2 cellular contexts compared by ENCODE assay signal in the genomic region with DNA sequence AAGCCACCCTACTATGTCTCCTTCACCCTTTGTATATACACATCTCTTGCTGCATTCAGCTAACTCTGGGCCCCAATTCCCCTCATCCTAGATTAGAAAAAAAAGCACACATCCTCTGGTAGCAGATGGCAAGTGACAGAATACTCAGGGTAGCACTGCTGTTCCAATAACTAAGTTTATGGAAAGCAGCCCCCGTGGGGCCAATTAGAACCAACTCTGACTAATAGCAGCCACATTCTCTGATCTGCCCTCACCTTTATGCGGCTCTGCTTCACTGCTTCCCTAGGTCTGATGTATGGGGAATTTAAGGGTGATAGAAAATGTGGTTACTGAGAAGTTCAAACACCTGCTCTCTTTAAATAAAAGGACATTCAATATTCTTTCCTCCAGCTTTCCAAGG.
TF ChIP-seq lines count a peak whose summit lies in the region.

No MANE protein-coding gene starts in this region.

TF ChIP-seq in GM12878, 131 proteins besides CTCF, POLR2A, EP300 and RAD21 (continued from another document and continues in another):
- TF ChIP-seq, protein P1, sequence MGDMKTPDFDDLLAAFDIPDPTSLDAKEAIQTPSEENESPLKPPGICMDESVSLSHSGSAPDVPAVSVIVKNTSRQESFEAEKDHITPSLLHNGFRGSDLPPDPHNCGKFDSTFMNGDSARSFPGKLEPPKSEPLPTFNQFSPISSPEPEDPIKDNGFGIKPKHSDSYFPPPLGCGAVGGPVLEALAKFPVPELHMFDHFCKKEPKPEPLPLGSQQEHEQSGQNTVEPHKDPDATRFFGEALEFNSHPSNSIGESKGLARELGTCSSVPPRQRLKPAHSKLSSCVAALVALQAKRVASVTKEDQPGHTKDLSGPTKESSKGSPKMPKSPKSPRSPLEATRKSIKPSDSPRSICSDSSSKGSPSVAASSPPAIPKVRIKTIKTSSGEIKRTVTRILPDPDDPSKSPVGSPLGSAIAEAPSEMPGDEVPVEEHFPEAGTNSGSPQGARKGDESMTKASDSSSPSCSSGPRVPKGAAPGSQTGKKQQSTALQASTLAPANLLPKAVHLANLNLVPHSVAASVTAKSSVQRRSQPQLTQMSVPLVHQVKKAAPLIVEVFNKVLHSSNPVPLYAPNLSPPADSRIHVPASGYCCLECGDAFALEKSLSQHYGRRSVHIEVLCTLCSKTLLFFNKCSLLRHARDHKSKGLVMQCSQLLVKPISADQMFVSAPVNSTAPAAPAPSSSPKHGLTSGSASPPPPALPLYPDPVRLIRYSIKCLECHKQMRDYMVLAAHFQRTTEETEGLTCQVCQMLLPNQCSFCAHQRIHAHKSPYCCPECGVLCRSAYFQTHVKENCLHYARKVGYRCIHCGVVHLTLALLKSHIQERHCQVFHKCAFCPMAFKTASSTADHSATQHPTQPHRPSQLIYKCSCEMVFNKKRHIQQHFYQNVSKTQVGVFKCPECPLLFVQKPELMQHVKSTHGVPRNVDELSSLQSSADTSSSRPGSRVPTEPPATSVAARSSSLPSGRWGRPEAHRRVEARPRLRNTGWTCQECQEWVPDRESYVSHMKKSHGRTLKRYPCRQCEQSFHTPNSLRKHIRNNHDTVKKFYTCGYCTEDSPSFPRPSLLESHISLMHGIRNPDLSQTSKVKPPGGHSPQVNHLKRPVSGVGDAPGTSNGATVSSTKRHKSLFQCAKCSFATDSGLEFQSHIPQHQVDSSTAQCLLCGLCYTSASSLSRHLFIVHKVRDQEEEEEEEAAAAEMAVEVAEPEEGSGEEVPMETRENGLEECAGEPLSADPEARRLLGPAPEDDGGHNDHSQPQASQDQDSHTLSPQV (IDR thresholded peaks at IDR 0.05), result no peak
- TF ChIP-seq SMARCA5 (IDR thresholded peaks at IDR 0.05) (no peak), BRCA1 (IDR thresholded peaks at IDR 0.05; ENCODE audit: low read depth, low read length) (no peak), YY1 (IDR thresholded peaks at IDR 0.05; ENCODE audit: low read depth, low read length) (no peak), HCFC1 (IDR thresholded peaks at IDR 0.05; ENCODE audit: low read length) (no peak), DPF2 (IDR thresholded peaks at IDR 0.05) (no peak), ZZZ3 (IDR thresholded peaks at IDR 0.05; ENCODE audit: control insufficient read depth, insufficient read length, low read depth) (no peak), TBL1XR1 (IDR thresholded peaks at IDR 0.05; ENCODE audit: low read depth, low read length) (no peak), MEF2B (IDR thresholded peaks at IDR 0.05; ENCODE audit: partially characterized antibody, poor library complexity, severe bottlenecking) (peak; percentile 45), PAX5 (IDR thresholded peaks at IDR 0.05; ENCODE audit: borderline replicate concordance, low read depth, low read length) (no peak), POU2F2 (IDR thresholded peaks at IDR 0.05; ENCODE audit: borderline replicate concordance, low read depth, low read length) (no peak), SP1 (IDR thresholded peaks at IDR 0.05; ENCODE audit: low read depth, low read length) (no peak), SREBF1 (IDR thresholded peaks at IDR 0.05; ENCODE audit: low read length) (no peak), MTA2 (IDR thresholded peaks at IDR 0.05; ENCODE audit: low read depth) (peak; percentile 57; the same call in 1 of the 2 replicates), JUNB (IDR thresholded peaks at IDR 0.05) (no peak), BCL11A (IDR thresholded peaks at IDR 0.05; ENCODE audit: low read depth, low read length) (peak; percentile 58), ZSCAN29 (IDR thresholded peaks at IDR 0.05) (no peak), RBBP5 (conservative IDR thresholded peaks at IDR 0.05) (no peak), RUNX3 (IDR thresholded peaks at IDR 0.05; ENCODE audit: low read length) (no peak), TCF12 (IDR thresholded peaks at IDR 0.05; ENCODE audit: low read depth, low read length) (no peak), NR2F1 (conservative IDR thresholded peaks at IDR 0.05) (no peak), YBX1 (IDR thresholded peaks at IDR 0.05) (no peak), POLR2AphosphoS5 (IDR thresholded peaks at IDR 0.05; ENCODE audit: low read length) (no peak)
- TF ChIP-seq, protein P2, sequence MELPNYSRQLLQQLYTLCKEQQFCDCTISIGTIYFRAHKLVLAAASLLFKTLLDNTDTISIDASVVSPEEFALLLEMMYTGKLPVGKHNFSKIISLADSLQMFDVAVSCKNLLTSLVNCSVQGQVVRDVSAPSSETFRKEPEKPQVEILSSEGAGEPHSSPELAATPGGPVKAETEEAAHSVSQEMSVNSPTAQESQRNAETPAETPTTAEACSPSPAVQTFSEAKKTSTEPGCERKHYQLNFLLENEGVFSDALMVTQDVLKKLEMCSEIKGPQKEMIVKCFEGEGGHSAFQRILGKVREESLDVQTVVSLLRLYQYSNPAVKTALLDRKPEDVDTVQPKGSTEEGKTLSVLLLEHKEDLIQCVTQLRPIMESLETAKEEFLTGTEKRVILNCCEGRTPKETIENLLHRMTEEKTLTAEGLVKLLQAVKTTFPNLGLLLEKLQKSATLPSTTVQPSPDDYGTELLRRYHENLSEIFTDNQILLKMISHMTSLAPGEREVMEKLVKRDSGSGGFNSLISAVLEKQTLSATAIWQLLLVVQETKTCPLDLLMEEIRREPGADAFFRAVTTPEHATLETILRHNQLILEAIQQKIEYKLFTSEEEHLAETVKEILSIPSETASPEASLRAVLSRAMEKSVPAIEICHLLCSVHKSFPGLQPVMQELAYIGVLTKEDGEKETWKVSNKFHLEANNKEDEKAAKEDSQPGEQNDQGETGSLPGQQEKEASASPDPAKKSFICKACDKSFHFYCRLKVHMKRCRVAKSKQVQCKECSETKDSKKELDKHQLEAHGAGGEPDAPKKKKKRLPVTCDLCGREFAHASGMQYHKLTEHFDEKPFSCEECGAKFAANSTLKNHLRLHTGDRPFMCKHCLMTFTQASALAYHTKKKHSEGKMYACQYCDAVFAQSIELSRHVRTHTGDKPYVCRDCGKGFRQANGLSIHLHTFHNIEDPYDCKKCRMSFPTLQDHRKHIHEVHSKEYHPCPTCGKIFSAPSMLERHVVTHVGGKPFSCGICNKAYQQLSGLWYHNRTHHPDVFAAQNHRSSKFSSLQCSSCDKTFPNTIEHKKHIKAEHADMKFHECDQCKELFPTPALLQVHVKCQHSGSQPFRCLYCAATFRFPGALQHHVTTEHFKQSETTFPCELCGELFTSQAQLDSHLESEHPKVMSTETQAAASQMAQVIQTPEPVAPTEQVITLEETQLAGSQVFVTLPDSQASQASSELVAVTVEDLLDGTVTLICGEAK (IDR thresholded peaks at IDR 0.05; ENCODE audit: borderline replicate concordance), result no peak
- TF ChIP-seq, protein P3, sequence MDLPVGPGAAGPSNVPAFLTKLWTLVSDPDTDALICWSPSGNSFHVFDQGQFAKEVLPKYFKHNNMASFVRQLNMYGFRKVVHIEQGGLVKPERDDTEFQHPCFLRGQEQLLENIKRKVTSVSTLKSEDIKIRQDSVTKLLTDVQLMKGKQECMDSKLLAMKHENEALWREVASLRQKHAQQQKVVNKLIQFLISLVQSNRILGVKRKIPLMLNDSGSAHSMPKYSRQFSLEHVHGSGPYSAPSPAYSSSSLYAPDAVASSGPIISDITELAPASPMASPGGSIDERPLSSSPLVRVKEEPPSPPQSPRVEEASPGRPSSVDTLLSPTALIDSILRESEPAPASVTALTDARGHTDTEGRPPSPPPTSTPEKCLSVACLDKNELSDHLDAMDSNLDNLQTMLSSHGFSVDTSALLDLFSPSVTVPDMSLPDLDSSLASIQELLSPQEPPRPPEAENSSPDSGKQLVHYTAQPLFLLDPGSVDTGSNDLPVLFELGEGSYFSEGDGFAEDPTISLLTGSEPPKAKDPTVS (IDR thresholded peaks at IDR 0.05; ENCODE audit: low read depth, low read length), result no peak

TF ChIP-seq in WTC11, 78 proteins besides CTCF, POLR2A, EP300 and RAD21 (continued from another document):
- TF ChIP-seq, protein P4, sequence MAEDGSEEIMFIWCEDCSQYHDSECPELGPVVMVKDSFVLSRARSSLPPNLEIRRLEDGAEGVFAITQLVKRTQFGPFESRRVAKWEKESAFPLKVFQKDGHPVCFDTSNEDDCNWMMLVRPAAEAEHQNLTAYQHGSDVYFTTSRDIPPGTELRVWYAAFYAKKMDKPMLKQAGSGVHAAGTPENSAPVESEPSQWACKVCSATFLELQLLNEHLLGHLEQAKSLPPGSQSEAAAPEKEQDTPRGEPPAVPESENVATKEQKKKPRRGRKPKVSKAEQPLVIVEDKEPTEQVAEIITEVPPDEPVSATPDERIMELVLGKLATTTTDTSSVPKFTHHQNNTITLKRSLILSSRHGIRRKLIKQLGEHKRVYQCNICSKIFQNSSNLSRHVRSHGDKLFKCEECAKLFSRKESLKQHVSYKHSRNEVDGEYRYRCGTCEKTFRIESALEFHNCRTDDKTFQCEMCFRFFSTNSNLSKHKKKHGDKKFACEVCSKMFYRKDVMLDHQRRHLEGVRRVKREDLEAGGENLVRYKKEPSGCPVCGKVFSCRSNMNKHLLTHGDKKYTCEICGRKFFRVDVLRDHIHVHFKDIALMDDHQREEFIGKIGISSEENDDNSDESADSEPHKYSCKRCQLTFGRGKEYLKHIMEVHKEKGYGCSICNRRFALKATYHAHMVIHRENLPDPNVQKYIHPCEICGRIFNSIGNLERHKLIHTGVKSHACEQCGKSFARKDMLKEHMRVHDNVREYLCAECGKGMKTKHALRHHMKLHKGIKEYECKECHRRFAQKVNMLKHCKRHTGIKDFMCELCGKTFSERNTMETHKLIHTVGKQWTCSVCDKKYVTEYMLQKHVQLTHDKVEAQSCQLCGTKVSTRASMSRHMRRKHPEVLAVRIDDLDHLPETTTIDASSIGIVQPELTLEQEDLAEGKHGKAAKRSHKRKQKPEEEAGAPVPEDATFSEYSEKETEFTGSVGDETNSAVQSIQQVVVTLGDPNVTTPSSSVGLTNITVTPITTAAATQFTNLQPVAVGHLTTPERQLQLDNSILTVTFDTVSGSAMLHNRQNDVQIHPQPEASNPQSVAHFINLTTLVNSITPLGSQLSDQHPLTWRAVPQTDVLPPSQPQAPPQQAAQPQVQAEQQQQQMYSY (CRISPR knock-in tag; IDR thresholded peaks at IDR 0.05), result no peak
- TF ChIP-seq, protein P5, sequence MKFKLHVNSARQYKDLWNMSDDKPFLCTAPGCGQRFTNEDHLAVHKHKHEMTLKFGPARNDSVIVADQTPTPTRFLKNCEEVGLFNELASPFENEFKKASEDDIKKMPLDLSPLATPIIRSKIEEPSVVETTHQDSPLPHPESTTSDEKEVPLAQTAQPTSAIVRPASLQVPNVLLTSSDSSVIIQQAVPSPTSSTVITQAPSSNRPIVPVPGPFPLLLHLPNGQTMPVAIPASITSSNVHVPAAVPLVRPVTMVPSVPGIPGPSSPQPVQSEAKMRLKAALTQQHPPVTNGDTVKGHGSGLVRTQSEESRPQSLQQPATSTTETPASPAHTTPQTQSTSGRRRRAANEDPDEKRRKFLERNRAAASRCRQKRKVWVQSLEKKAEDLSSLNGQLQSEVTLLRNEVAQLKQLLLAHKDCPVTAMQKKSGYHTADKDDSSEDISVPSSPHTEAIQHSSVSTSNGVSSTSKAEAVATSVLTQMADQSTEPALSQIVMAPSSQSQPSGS (CRISPR knock-in tag; IDR thresholded peaks at IDR 0.05; ENCODE audit: borderline replicate concordance, low read depth), result no peak
- TF ChIP-seq CREB1 (CRISPR knock-in tag; IDR thresholded peaks at IDR 0.05), result no peak
- TF ChIP-seq, protein P6, sequence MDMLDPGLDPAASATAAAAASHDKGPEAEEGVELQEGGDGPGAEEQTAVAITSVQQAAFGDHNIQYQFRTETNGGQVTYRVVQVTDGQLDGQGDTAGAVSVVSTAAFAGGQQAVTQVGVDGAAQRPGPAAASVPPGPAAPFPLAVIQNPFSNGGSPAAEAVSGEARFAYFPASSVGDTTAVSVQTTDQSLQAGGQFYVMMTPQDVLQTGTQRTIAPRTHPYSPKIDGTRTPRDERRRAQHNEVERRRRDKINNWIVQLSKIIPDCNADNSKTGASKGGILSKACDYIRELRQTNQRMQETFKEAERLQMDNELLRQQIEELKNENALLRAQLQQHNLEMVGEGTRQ (CRISPR knock-in tag; IDR thresholded peaks at IDR 0.05), result no peak
- TF ChIP-seq MXD4 (CRISPR knock-in tag; IDR thresholded peaks at IDR 0.05; ENCODE audit: borderline replicate concordance), result no peak
- TF ChIP-seq FOXJ3 (CRISPR knock-in tag; IDR thresholded peaks at IDR 0.05; ENCODE audit: borderline replicate concordance), result no peak
- TF ChIP-seq RORB (CRISPR knock-in tag; IDR thresholded peaks at IDR 0.05), result no peak
- TF ChIP-seq SOX15 (CRISPR knock-in tag; IDR thresholded peaks at IDR 0.05), result no peak
- no peak for TF ChIP-seq NFYB (CRISPR knock-in tag; conservative IDR thresholded peaks at IDR 0.05; ENCODE audit: low read depth)
